19 cellular contexts compared by ENCODE assay signal in genomic region chr10:122331100-122331499, GRCh38.
"Had no signal": no experiment of that assay in that cellular context is flagged by ENCODE, and none has a peak within 500 bp of the region (broad histone marks: within the 10 kb centered on the region; RNA-seq: fewer than 3 reads in every experiment).

No MANE protein-coding gene starts in this region.

- FAIRE-seq: islet of Langerhans had no signal

- ATAC-seq: activated CD4-positive, CD25-positive, alpha-beta regulatory T cell treated with anti-CD3 and anti-CD28 coated beads, Interleukin-2, amount 50 U/mL, for 24 hours; gastrocnemius medialis; heart right ventricle; naive thymus-derived CD8-positive, alpha-beta T cell had no signal

- H3K36me3 Mint-ChIP-seq: activated naive CD8-positive, alpha-beta T cell treated with anti-CD3 and anti-CD28 coated beads for 36 hours; naive thymus-derived CD8-positive, alpha-beta T cell had no signal

- H3K36me3 ChIP-seq: breast epithelium, gastrocnemius medialis, heart right ventricle, left lung, sigmoid colon, spleen, uterus had no signal

- H3K27ac ChIP-seq: breast epithelium, gastrocnemius medialis, heart right ventricle, left lung, spleen, uterus had no signal

- H3K4me3 ChIP-seq: breast epithelium, gastrocnemius medialis, heart right ventricle, left lung, sigmoid colon, spleen, uterus had no signal

- DNase-seq: activated CD4-positive, alpha-beta T cell treated with anti-CD3 and anti-CD28 coated beads, Interleukin-2, amount 50 U/mL, for 1 hour; activated CD8-positive, alpha-beta memory T cell treated with anti-CD3 and anti-CD28 coated beads for 24 hours; activated naive CD8-positive, alpha-beta T cell treated with anti-CD3 and anti-CD28 coated beads for 36 hours; erythroblast; gastrocnemius medialis; heart right ventricle; left lung; mammary epithelial cell; sigmoid colon; spleen; T-helper 1 cell; T1000; uterus had no signal

- H3K9me3 ChIP-seq: breast epithelium, gastrocnemius medialis, heart right ventricle, left lung, sigmoid colon, spleen, uterus had no signal

- H3K27ac Mint-ChIP-seq: activated naive CD8-positive, alpha-beta T cell treated with anti-CD3 and anti-CD28 coated beads for 36 hours; activated T-helper 1 cell treated with anti-CD3 and anti-CD28 coated beads, Interleukin-12 subunit alpha, Interleukin-12 subunit beta, Interleukin-2, Interleukin-4 antibody, amounts not matched to agents 30 ng/mL and 10 ng/mL and 1 ng/mL, durations not matched to agents 14 hours and 24 hours and 36 hours; stimulated activated naive CD8-positive, alpha-beta T cell treated with anti-CD3 and anti-CD28 coated beads, Interleukin-15, Interleukin-2, amounts not matched to agents 100 ng/mL and 50 ng/mL, for 24 hours had no signal

- H3K4me1 ChIP-seq: breast epithelium, gastrocnemius medialis, heart right ventricle, left lung, sigmoid colon, uterus had no signal

- H3K9me3 Mint-ChIP-seq: activated naive CD8-positive, alpha-beta T cell treated with anti-CD3 and anti-CD28 coated beads for 36 hours; activated T-helper 1 cell treated with anti-CD3 and anti-CD28 coated beads, Interleukin-12 subunit alpha, Interleukin-12 subunit beta, Interleukin-2, Interleukin-4 antibody, amounts not matched to agents 30 ng/mL and 10 ng/mL and 1 ng/mL, durations not matched to agents 14 hours and 24 hours and 36 hours; naive thymus-derived CD8-positive, alpha-beta T cell; stimulated activated naive CD8-positive, alpha-beta T cell treated with anti-CD3 and anti-CD28 coated beads, Interleukin-15, Interleukin-2, amounts not matched to agents 100 ng/mL and 50 ng/mL, for 24 hours had no signal

- H3K4me3 Mint-ChIP-seq: activated naive CD8-positive, alpha-beta T cell treated with anti-CD3 and anti-CD28 coated beads for 36 hours; activated T-helper 1 cell treated with anti-CD3 and anti-CD28 coated beads, Interleukin-12 subunit alpha, Interleukin-12 subunit beta, Interleukin-2, Interleukin-4 antibody, amounts not matched to agents 30 ng/mL and 10 ng/mL and 1 ng/mL, durations not matched to agents 14 hours and 24 hours and 36 hours; naive thymus-derived CD8-positive, alpha-beta T cell; stimulated activated naive CD8-positive, alpha-beta T cell treated with anti-CD3 and anti-CD28 coated beads, Interleukin-15, Interleukin-2, amounts not matched to agents 100 ng/mL and 50 ng/mL, for 24 hours had no signal

- H3K27me3 ChIP-seq: breast epithelium, gastrocnemius medialis, heart right ventricle, sigmoid colon, uterus had no signal
